ENCODE assay signal across 9 cellular contexts in genomic region chr5:83368317-83368716, GRCh38.
A peak's percentile ranks its signal among the peaks of the same experiment; 100 is the strongest.
DNase-seq lines count a peak whose midpoint lies in the region; ATAC-seq and TF ChIP-seq lines count a peak whose summit lies in the region.
"Had no signal": no experiment of that assay in that cellular context is flagged by ENCODE, and none has a peak within 500 bp of the region (broad histone marks: within the 10 kb centered on the region; RNA-seq: fewer than 3 reads in every experiment).

No MANE protein-coding gene starts in this region.

- H3K27me3 Mint-ChIP-seq in stimulated activated naive CD8-positive, alpha-beta T cell treated with anti-CD3 and anti-CD28 coated beads, Interleukin-15, amount 100 ng/mL, for 72 hours, result no peaks in the 10 kb centered on the region
- peaks cover 3% of the 10 kb centered on the region for H3K27me3 Mint-ChIP-seq in activated CD4-positive, alpha-beta T cell treated with anti-CD3 and anti-CD28 coated beads, Interleukin-2, amount 10 ng/mL, durations not matched to agents 24 days and 14 days

- no peak overlapping the region for H3K4me3 Mint-ChIP-seq in stimulated activated naive CD8-positive, alpha-beta T cell treated with anti-CD3 and anti-CD28 coated beads, Interleukin-15, amount 100 ng/mL, for 72 hours
- no peak overlapping the region for H3K4me3 Mint-ChIP-seq in activated CD4-positive, alpha-beta T cell treated with anti-CD3 and anti-CD28 coated beads, Interleukin-2, amount 10 ng/mL, durations not matched to agents 24 days and 14 days

- intact Hi-C loops in activated CD4-positive, alpha-beta T cell treated with anti-CD3 and anti-CD28 coated beads, Interleukin-2, amount 10 ng/mL, durations not matched to agents 24 days and 14 days (cut with micrococcal nuclease), result no loop called here

- H3K27ac ChIP-seq in SJSA1, result no peak overlapping the region
- peak overlapping the region in 1 of 2 donors; percentile 73 for H3K27ac ChIP-seq in lung (ENCODE audit: low read depth in 1 of 2, low read length in 1 of 2)

- ATAC-seq in GM18498 (IDR thresholded peaks at IDR 0.05; ENCODE audit: unreplicated experiment) (peak; percentile 38), HG02678 (IDR thresholded peaks at IDR 0.05; ENCODE audit: unreplicated experiment) (peak; percentile 36), lung (ENCODE audit: insufficient read depth, low FRiP score) (peak; percentile 48)
- ATAC-seq in stimulated activated naive CD8-positive, alpha-beta T cell treated with anti-CD3 and anti-CD28 coated beads, Interleukin-15, amount 100 ng/mL, for 72 hours, result no peak

- no peak overlapping the region for H3K4me3 ChIP-seq in SJSA1
- H3K4me3 ChIP-seq in lung, result no peak overlapping the region

- H3K4me1 Mint-ChIP-seq in stimulated activated naive CD8-positive, alpha-beta T cell treated with anti-CD3 and anti-CD28 coated beads, Interleukin-15, amount 100 ng/mL, for 72 hours, result no peaks in the 10 kb centered on the region
- no peaks in the 10 kb centered on the region for H3K4me1 Mint-ChIP-seq in activated CD4-positive, alpha-beta T cell treated with anti-CD3 and anti-CD28 coated beads, Interleukin-2, amount 10 ng/mL, durations not matched to agents 24 days and 14 days

- H3K27ac Mint-ChIP-seq in stimulated activated naive CD8-positive, alpha-beta T cell treated with anti-CD3 and anti-CD28 coated beads, Interleukin-15, amount 100 ng/mL, for 72 hours, result no peak overlapping the region
- H3K27ac Mint-ChIP-seq in activated CD4-positive, alpha-beta T cell treated with anti-CD3 and anti-CD28 coated beads, Interleukin-2, amount 10 ng/mL, durations not matched to agents 24 days and 14 days, result no peak overlapping the region

- H3K4me1 ChIP-seq in SJSA1 (replicated peaks) (peaks cover 14% of the 10 kb centered on the region), lung (ENCODE audit: control insufficient read depth in 2 of 2, insufficient read depth in 2 of 2, low read length in 2 of 2) (no peaks in the 10 kb centered on the region)

- peaks cover 0 to 4% of the 10 kb centered on the region in 2 donors for H3K9me3 Mint-ChIP-seq in stimulated activated naive CD8-positive, alpha-beta T cell treated with anti-CD3 and anti-CD28 coated beads, Interleukin-15, amount 100 ng/mL, for 72 hours
- H3K9me3 Mint-ChIP-seq in activated CD4-positive, alpha-beta T cell treated with anti-CD3 and anti-CD28 coated beads, Interleukin-2, amount 10 ng/mL, durations not matched to agents 24 days and 14 days, result peaks cover 7% of the 10 kb centered on the region

- no peaks in the 10 kb centered on the region for H3K36me3 ChIP-seq in SJSA1
- no peaks in the 10 kb centered on the region for H3K36me3 ChIP-seq in lung (ENCODE audit: control insufficient read depth in 2 of 2, insufficient read depth in 2 of 2, low read length in 2 of 2)

- H3K27me3 ChIP-seq in SJSA1 (replicated peaks), result no peaks in the 10 kb centered on the region
- no peaks in the 10 kb centered on the region for H3K27me3 ChIP-seq in lung (ENCODE audit: control insufficient read depth, insufficient read depth)

- no peak for TF ChIP-seq CTCF in lung (IDR thresholded peaks at IDR 0.05; ENCODE audit: control extremely low read depth, extremely low read depth)

- H3K36me3 Mint-ChIP-seq in activated CD4-positive, alpha-beta T cell treated with anti-CD3 and anti-CD28 coated beads, Interleukin-2, amount 10 ng/mL, durations not matched to agents 24 days and 14 days (ENCODE audit: low read depth), result no peaks in the 10 kb centered on the region

- WGBS in lung, 2 donors, result 44 to 68% methylated on average over 5 of the region's 5 CpGs

- H3K9me3 ChIP-seq in SJSA1 (replicated peaks), result no peaks in the 10 kb centered on the region; the same call in 1 of the 2 replicates
- H3K9me3 ChIP-seq in lung (ENCODE audit: control insufficient read depth in 2 of 2, insufficient read depth in 1 of 2, low read length in 1 of 2), result no peaks in the 10 kb centered on the region

- DNase-seq in SJSA1 (ENCODE audit: low read depth in 1 of 2, low spot score in 2 of 2) (peak; percentile 64 to 70), lung (ENCODE audit: low spot score) (no peak), dermis blood vessel endothelial cell (no peak), D341Med (ENCODE audit: low spot score) (no peak)
- no peak for DNase-seq in stimulated activated naive CD8-positive, alpha-beta T cell treated with anti-CD3 and anti-CD28 coated beads, Interleukin-15, amount 100 ng/mL, for 72 hours
- DNase-seq in activated CD4-positive, alpha-beta T cell treated with anti-CD3 and anti-CD28 coated beads, Interleukin-2, amount 10 ng/mL, durations not matched to agents 24 days and 14 days, result no peak
- DNase-seq: effector CD8-positive, alpha-beta T cell had no signal

Comparison
In these comparisons a context has a peak if more than half of its experiments do, and no peak if none do; other contexts are left out.
1. DNase-seq: peak in SJSA1 (2 of 2); none in lung (single experiment), dermis blood vessel endothelial cell (single experiment), stimulated activated naive CD8-positive, alpha-beta T cell treated with anti-CD3 and anti-CD28 coated beads, Interleukin-15, amount 100 ng/mL, for 72 hours (0 of 2), D341Med (single experiment) and activated CD4-positive, alpha-beta T cell treated with anti-CD3 and anti-CD28 coated beads, Interleukin-2, amount 10 ng/mL, durations not matched to agents 24 days and 14 days (single experiment).